In the genomic region with DNA sequence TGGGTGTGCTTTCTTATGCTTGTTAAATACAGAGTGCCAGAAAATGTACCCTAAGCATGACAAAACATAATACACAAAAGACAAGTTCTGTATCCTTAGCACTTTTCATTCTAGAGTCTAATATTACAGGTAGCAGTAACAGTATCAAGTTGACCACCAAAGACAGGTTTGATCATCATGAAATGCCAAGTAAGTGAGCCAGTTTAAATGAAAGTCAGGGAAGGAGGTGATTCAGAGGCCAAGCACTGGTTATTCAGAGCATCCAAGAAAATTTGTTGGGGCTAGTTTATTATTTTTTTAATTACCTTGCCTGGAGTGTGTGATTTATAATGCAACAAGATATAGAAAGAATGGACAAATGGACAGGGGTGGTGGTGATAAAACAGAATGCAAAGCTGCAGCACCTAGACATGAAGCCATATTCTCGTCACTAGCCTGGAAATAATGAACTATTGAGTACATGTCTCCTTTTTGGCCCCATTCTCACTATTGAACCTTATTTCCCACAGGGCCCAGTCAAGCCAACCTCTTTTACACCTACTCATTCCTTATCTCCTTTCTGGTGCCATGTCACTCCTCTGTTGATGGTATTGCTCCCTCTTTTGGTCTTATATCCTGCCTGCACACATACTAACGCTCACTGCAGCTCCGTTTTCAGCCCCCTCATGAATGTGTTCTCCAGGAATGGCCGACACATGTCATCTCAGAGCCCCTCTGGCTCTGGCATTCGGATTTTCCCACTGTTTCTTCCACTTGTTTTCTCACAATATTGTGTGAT, we compare ENCODE assay signal across 19 cellular contexts.
"Had no signal": no experiment of that assay in that cellular context is flagged by ENCODE, and none has a peak within 500 bp of the region (broad histone marks: within the 10 kb centered on the region; RNA-seq: fewer than 3 reads in every experiment).

No MANE protein-coding gene starts in this region.

- DNase-seq: activated CD4-positive, alpha-beta T cell treated with anti-CD3 and anti-CD28 coated beads, Interleukin-2, amount 50 U/mL, for 48 hours; activated CD4-positive, CD25-positive, alpha-beta regulatory T cell treated with anti-CD3 and anti-CD28 coated beads, Interleukin-2, amount 50 U/mL, for 72 hours; activated gamma-delta T cell; activated naive CD8-positive, alpha-beta T cell treated with anti-CD3 and anti-CD28 coated beads, Interleukin-2, amount 10 ng/mL, durations not matched to agents 7 days and 5 days; activated T-cell treated with anti-CD3 and anti-CD28 coated beads, Interleukin-2, amount 50 U/mL, for 48 hours; anterior cingulate cortex; dermis blood vessel endothelial cell; left colon; mucosa of descending colon; naive thymus-derived CD8-positive, alpha-beta T cell; nucleus accumbens; psoas muscle; right lobe of liver; spleen; stimulated activated CD4-positive, alpha-beta T cell treated with anti-CD3 and anti-CD28 coated beads, Interleukin-2, amount 100 ng/mL, for 24 hours; stimulated activated naive CD4-positive, alpha-beta T cell; T-helper 17 cell; trophoblast cell had no signal

- H3K36me3 ChIP-seq: right lobe of liver had no signal

- H3K27me3 Mint-ChIP-seq: activated naive CD8-positive, alpha-beta T cell treated with anti-CD3 and anti-CD28 coated beads, Interleukin-2, amount 10 ng/mL, durations not matched to agents 7 days and 5 days; naive thymus-derived CD8-positive, alpha-beta T cell; T-helper 17 cell had no signal

- H3K4me1 Mint-ChIP-seq: activated naive CD8-positive, alpha-beta T cell treated with anti-CD3 and anti-CD28 coated beads, Interleukin-2, amount 10 ng/mL, durations not matched to agents 7 days and 5 days; naive thymus-derived CD8-positive, alpha-beta T cell; T-helper 17 cell had no signal

- H3K4me3 Mint-ChIP-seq: activated naive CD8-positive, alpha-beta T cell treated with anti-CD3 and anti-CD28 coated beads, Interleukin-2, amount 10 ng/mL, durations not matched to agents 7 days and 5 days; naive thymus-derived CD8-positive, alpha-beta T cell; T-helper 17 cell had no signal

- H3K27me3 ChIP-seq: right lobe of liver, spleen had no signal

- ATAC-seq: esophagus mucosa; left colon; mucosa of descending colon; naive thymus-derived CD8-positive, alpha-beta T cell; psoas muscle; right lobe of liver; T-helper 17 cell had no signal

- H3K27ac Mint-ChIP-seq: activated naive CD8-positive, alpha-beta T cell treated with anti-CD3 and anti-CD28 coated beads, Interleukin-2, amount 10 ng/mL, durations not matched to agents 7 days and 5 days; naive thymus-derived CD8-positive, alpha-beta T cell; T-helper 17 cell had no signal

- H3K4me3 ChIP-seq: mucosa of descending colon, psoas muscle, right lobe of liver, spleen had no signal

- H3K9me3 Mint-ChIP-seq: activated naive CD8-positive, alpha-beta T cell treated with anti-CD3 and anti-CD28 coated beads, Interleukin-2, amount 10 ng/mL, durations not matched to agents 7 days and 5 days; naive thymus-derived CD8-positive, alpha-beta T cell had no signal
